In genomic region chr5:34656001-34656699, GRCh38 we compare ENCODE assay signal across 1 cellular context.
TF ChIP-seq lines count a peak whose summit lies in the region.

TSS of gene RAI14 (plus strand) at chr5:34656328. CDS start at chr5:34686920, 30,592 bp downstream.

TF ChIP-seq in K562, 482 proteins besides CTCF, POLR2A, EP300 and RAD21 (continued from another document and continues in another):
- TF ChIP-seq, protein P1, sequence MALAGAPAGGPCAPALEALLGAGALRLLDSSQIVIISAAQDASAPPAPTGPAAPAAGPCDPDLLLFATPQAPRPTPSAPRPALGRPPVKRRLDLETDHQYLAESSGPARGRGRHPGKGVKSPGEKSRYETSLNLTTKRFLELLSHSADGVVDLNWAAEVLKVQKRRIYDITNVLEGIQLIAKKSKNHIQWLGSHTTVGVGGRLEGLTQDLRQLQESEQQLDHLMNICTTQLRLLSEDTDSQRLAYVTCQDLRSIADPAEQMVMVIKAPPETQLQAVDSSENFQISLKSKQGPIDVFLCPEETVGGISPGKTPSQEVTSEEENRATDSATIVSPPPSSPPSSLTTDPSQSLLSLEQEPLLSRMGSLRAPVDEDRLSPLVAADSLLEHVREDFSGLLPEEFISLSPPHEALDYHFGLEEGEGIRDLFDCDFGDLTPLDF (CRISPR knock-in tag; IDR thresholded peaks at IDR 0.05): no peak; the same call in 1 of the 2 replicates
- TF ChIP-seq, protein P2, sequence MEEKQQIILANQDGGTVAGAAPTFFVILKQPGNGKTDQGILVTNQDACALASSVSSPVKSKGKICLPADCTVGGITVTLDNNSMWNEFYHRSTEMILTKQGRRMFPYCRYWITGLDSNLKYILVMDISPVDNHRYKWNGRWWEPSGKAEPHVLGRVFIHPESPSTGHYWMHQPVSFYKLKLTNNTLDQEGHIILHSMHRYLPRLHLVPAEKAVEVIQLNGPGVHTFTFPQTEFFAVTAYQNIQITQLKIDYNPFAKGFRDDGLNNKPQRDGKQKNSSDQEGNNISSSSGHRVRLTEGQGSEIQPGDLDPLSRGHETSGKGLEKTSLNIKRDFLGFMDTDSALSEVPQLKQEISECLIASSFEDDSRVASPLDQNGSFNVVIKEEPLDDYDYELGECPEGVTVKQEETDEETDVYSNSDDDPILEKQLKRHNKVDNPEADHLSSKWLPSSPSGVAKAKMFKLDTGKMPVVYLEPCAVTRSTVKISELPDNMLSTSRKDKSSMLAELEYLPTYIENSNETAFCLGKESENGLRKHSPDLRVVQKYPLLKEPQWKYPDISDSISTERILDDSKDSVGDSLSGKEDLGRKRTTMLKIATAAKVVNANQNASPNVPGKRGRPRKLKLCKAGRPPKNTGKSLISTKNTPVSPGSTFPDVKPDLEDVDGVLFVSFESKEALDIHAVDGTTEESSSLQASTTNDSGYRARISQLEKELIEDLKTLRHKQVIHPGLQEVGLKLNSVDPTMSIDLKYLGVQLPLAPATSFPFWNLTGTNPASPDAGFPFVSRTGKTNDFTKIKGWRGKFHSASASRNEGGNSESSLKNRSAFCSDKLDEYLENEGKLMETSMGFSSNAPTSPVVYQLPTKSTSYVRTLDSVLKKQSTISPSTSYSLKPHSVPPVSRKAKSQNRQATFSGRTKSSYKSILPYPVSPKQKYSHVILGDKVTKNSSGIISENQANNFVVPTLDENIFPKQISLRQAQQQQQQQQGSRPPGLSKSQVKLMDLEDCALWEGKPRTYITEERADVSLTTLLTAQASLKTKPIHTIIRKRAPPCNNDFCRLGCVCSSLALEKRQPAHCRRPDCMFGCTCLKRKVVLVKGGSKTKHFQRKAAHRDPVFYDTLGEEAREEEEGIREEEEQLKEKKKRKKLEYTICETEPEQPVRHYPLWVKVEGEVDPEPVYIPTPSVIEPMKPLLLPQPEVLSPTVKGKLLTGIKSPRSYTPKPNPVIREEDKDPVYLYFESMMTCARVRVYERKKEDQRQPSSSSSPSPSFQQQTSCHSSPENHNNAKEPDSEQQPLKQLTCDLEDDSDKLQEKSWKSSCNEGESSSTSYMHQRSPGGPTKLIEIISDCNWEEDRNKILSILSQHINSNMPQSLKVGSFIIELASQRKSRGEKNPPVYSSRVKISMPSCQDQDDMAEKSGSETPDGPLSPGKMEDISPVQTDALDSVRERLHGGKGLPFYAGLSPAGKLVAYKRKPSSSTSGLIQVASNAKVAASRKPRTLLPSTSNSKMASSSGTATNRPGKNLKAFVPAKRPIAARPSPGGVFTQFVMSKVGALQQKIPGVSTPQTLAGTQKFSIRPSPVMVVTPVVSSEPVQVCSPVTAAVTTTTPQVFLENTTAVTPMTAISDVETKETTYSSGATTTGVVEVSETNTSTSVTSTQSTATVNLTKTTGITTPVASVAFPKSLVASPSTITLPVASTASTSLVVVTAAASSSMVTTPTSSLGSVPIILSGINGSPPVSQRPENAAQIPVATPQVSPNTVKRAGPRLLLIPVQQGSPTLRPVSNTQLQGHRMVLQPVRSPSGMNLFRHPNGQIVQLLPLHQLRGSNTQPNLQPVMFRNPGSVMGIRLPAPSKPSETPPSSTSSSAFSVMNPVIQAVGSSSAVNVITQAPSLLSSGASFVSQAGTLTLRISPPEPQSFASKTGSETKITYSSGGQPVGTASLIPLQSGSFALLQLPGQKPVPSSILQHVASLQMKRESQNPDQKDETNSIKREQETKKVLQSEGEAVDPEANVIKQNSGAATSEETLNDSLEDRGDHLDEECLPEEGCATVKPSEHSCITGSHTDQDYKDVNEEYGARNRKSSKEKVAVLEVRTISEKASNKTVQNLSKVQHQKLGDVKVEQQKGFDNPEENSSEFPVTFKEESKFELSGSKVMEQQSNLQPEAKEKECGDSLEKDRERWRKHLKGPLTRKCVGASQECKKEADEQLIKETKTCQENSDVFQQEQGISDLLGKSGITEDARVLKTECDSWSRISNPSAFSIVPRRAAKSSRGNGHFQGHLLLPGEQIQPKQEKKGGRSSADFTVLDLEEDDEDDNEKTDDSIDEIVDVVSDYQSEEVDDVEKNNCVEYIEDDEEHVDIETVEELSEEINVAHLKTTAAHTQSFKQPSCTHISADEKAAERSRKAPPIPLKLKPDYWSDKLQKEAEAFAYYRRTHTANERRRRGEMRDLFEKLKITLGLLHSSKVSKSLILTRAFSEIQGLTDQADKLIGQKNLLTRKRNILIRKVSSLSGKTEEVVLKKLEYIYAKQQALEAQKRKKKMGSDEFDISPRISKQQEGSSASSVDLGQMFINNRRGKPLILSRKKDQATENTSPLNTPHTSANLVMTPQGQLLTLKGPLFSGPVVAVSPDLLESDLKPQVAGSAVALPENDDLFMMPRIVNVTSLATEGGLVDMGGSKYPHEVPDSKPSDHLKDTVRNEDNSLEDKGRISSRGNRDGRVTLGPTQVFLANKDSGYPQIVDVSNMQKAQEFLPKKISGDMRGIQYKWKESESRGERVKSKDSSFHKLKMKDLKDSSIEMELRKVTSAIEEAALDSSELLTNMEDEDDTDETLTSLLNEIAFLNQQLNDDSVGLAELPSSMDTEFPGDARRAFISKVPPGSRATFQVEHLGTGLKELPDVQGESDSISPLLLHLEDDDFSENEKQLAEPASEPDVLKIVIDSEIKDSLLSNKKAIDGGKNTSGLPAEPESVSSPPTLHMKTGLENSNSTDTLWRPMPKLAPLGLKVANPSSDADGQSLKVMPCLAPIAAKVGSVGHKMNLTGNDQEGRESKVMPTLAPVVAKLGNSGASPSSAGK (IDR thresholded peaks at IDR 0.05): peak; percentile 44; the same call in 1 of the 2 replicates
- TF ChIP-seq RBBP5 (IDR thresholded peaks at IDR 0.05; ENCODE audit: borderline replicate concordance, insufficient read depth, low read length, poor library complexity, severe bottlenecking) (peak; percentile 59), ZNF639 (CRISPR knock-in tag; conservative IDR thresholded peaks at IDR 0.05 in 1 of 2, IDR thresholded peaks at IDR 0.05 in 1 of 2) (peak in 1 of 2 experiments; percentile 70; a peak in 1 of 4 replicates), TFE3 (CRISPR knock-in tag; IDR thresholded peaks at IDR 0.05) (peak; percentile 64), CREB3L1 (IDR thresholded peaks at IDR 0.05; ENCODE audit: borderline replicate concordance, low read depth) (peak; percentile 56; the same call in 1 of the 2 replicates), FUS (optimal IDR thresholded peaks at IDR 0.05; ENCODE audit: low read depth, low read length) (peak; percentile 44), RBFOX2 (IDR thresholded peaks at IDR 0.05; ENCODE audit: low read depth, low read length) (peak; percentile 89), RAD51 (IDR thresholded peaks at IDR 0.05; ENCODE audit: borderline replicate concordance, low read depth) (peak; percentile 63), ZFP1 (CRISPR knock-in tag; IDR thresholded peaks at IDR 0.05) (no peak), NR2C2 (CRISPR knock-in tag; IDR thresholded peaks at IDR 0.05) (0 out of 2 replicates have a peak, but pooled peaks have one; percentile 47), NR2C2 (tag; IDR thresholded peaks at IDR 0.05) (peak; percentile 71), GTF2E2 (tag; IDR thresholded peaks at IDR 0.05) (peak; percentile 83), ZNF395 (CRISPR knock-in tag; IDR thresholded peaks at IDR 0.05) (peak; percentile 71; the same call in 1 of the 2 replicates), MBD2 (IDR thresholded peaks at IDR 0.05; ENCODE audit: borderline replicate concordance, low read depth) (peak; percentile 43; the same call in 1 of the 2 replicates), ZNF282 (CRISPR knock-in tag; IDR thresholded peaks at IDR 0.05) (peak; percentile 51; the same call in 1 of the 2 replicates), REST (CRISPR knock-in tag; IDR thresholded peaks at IDR 0.05; ENCODE audit: low read depth) (peak; percentile 65), EGR1 (conservative IDR thresholded peaks at IDR 0.05) (peak; percentile 68), ASH1L (IDR thresholded peaks at IDR 0.05; ENCODE audit: borderline replicate concordance, low read depth, partially characterized antibody) (no peak), KDM2B (CRISPR knock-in tag; IDR thresholded peaks at IDR 0.05) (peak; percentile 36; the same call in 1 of the 2 replicates), L3MBTL2 (IDR thresholded peaks at IDR 0.05) (peak; percentile 92), KLF1 (tag; IDR thresholded peaks at IDR 0.05) (0 out of 2 replicates have a peak, but pooled peaks have one; percentile 40), ZNF740 (CRISPR knock-in tag; IDR thresholded peaks at IDR 0.05) (0 out of 2 replicates have a peak, but pooled peaks have one; percentile 7), ZNF740 (tag; IDR thresholded peaks at IDR 0.05) (0 out of 4 replicates have a peak, but pooled peaks of 1 of the 2 experiments have one; percentile 63), MNT (conservative IDR thresholded peaks at IDR 0.05) (peak; percentile 68 to 78), TFAM (CRISPR knock-in tag; conservative IDR thresholded peaks at IDR 0.05) (no peak)
